Comparison of ENCODE assay signal across 28 cellular contexts in the genomic region with DNA sequence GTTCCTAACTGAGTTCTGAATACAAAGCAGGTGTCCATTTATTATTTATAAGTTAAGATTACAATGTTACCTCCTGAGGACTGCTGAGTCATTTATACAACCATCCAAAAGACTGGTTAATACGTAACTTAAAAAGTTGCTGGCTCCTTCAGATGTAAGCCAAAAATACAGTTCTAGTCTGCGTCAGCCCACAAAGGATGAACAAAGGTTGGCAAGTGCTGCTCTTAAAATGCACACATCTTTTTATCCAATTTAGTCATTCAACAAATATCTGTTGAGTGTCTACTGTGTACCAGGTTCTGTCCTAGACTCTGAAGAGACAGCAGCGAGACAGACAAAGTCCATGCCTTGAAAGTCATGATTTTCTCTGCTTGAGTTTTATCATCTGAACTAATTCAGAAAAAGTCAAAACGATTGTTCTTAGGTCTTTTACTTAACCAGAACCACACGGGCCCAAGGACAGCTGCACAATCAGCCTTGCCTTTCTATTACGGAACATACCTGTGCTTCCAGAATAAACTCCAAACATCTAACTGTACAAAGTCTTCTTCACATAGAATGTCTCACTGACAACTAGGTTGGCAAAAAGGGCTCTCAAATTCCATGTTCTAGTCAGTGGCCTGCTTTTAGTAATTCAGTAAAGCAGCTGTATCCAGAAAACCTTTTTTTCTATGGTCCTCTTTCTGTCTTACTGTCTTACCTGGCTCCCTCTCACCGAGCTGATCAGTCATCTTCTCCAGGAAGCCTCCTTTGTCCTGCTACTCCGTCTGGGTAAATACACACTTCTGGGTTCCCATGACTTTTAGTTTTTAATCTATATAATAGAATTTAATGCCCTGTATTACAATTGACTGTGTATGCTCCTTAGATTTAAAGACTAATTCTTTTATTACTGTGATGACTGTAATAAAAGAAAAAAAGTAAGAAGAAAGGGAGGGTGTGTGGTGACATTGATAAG. TPM values are rescaled to one million over a fixed set of nuclear protein-coding genes. Genes with fewer than 3 reads are reported as not detected.
DNase-seq lines count a peak whose midpoint lies in the region; ATAC-seq and TF ChIP-seq lines count a peak whose summit lies in the region.
"Had no signal": no experiment of that assay in that cellular context is flagged by ENCODE, and none has a peak within 500 bp of the region (broad histone marks: within the 10 kb centered on the region; RNA-seq: fewer than 3 reads in every experiment).

No MANE protein-coding gene starts in this region.

- H3K27ac Mint-ChIP-seq in Caco-2 (ENCODE audit: unreplicated experiment): peak overlapping the region; percentile 59
- H3K27ac Mint-ChIP-seq: activated CD4-positive, alpha-beta T cell treated with anti-CD3 and anti-CD28 coated beads, Interleukin-2, amount 10 ng/mL, durations not matched to agents 24 days and 14 days; activated CD8-positive, alpha-beta memory T cell treated with anti-CD3 and anti-CD28 coated beads, Interleukin-2, amount 10 ng/mL, durations not matched to agents 7 days and 5 days; activated naive CD4-positive, alpha-beta T cell treated with anti-CD3 and anti-CD28 coated beads, Interleukin-2, amount 10 ng/mL, durations not matched to agents 7 days and 5 days; naive B cell had no signal

- H3K9me3 ChIP-seq in Caco-2 (no peaks in the 10 kb centered on the region), mucosa of descending colon (no peaks in the 10 kb centered on the region)
- H3K9me3 ChIP-seq in effector memory CD4-positive, alpha-beta T cell (ENCODE audit: control insufficient read depth, low read length): no peaks in the 10 kb centered on the region
- H3K9me3 ChIP-seq: BLaER1, SK-N-SH, spleen, thyroid gland had no signal

- TSS peak; percentile 63 for BruUV-seq in Caco-2 (replicated peaks; lab: Mats Ljungman, UMichigan)

- peaks cover 16% of the 10 kb centered on the region for H3K4me1 Mint-ChIP-seq in Caco-2 (ENCODE audit: low read depth, unreplicated experiment)
- H3K4me1 Mint-ChIP-seq: activated CD8-positive, alpha-beta memory T cell treated with anti-CD3 and anti-CD28 coated beads, Interleukin-2, amount 10 ng/mL, durations not matched to agents 7 days and 5 days; activated naive CD4-positive, alpha-beta T cell treated with anti-CD3 and anti-CD28 coated beads, Interleukin-2, amount 10 ng/mL, durations not matched to agents 7 days and 5 days had no signal

- no peak overlapping the region for H3K4me3 Mint-ChIP-seq in Caco-2 (ENCODE audit: unreplicated experiment)
- H3K4me3 Mint-ChIP-seq: activated CD4-positive, alpha-beta T cell treated with anti-CD3 and anti-CD28 coated beads, Interleukin-2, amount 10 ng/mL, durations not matched to agents 24 days and 14 days; activated CD8-positive, alpha-beta memory T cell treated with anti-CD3 and anti-CD28 coated beads, Interleukin-2, amount 10 ng/mL, durations not matched to agents 7 days and 5 days; activated naive CD4-positive, alpha-beta T cell treated with anti-CD3 and anti-CD28 coated beads, Interleukin-2, amount 10 ng/mL, durations not matched to agents 7 days and 5 days; naive B cell had no signal

- CTCF ChIA-PET in Caco-2 (lab: Charles Lee): no interaction called here

- H3K9me3 Mint-ChIP-seq in Caco-2 (ENCODE audit: unreplicated experiment): no peaks in the 10 kb centered on the region
- H3K9me3 Mint-ChIP-seq: activated CD4-positive, alpha-beta T cell treated with anti-CD3 and anti-CD28 coated beads, Interleukin-2, amount 10 ng/mL, durations not matched to agents 24 days and 14 days; activated naive CD4-positive, alpha-beta T cell treated with anti-CD3 and anti-CD28 coated beads, Interleukin-2, amount 10 ng/mL, durations not matched to agents 7 days and 5 days; naive B cell had no signal

- H3K36me3 ChIP-seq in Caco-2 (ENCODE audit: control insufficient read depth, insufficient read depth, low read length) (no peaks in the 10 kb centered on the region), mucosa of descending colon (ENCODE audit: low read depth) (no peaks in the 10 kb centered on the region)
- H3K36me3 ChIP-seq in effector memory CD4-positive, alpha-beta T cell (ENCODE audit: control insufficient read depth, insufficient read depth, low read length): no peaks in the 10 kb centered on the region
- H3K36me3 ChIP-seq: BLaER1, cardiac muscle cell, spleen, thyroid gland had no signal

- H3K4me1 ChIP-seq in Caco-2: peaks cover 38% of the 10 kb centered on the region
- H3K4me1 ChIP-seq in mucosa of descending colon (ENCODE audit: low read depth): peaks cover 8% of the 10 kb centered on the region
- H3K4me1 ChIP-seq in effector memory CD4-positive, alpha-beta T cell (ENCODE audit: control insufficient read depth, insufficient read depth, low read length, poor library complexity, severe bottlenecking): no peaks in the 10 kb centered on the region
- H3K4me1 ChIP-seq: BLaER1 had no signal

- intact Hi-C loops in Caco-2 (cut with micrococcal nuclease; ENCODE audit: unreplicated experiment) (no loop called here), mucosa of descending colon (cut with DNase I, micrococcal nuclease) (no loop called here)

- H3K27me3 Mint-ChIP-seq in Caco-2 (ENCODE audit: insufficient read depth, unreplicated experiment): no peaks in the 10 kb centered on the region

- H3K27ac ChIP-seq in effector memory CD4-positive, alpha-beta T cell (ENCODE audit: insufficient read depth, low read length, poor library complexity, severe bottlenecking): no peak overlapping the region
- H3K27ac ChIP-seq: BLaER1, cardiac muscle cell, spleen, thyroid gland had no signal

- no peaks in the 10 kb centered on the region for H3K27me3 ChIP-seq in Caco-2 (replicated peaks; ENCODE audit: control insufficient read depth, insufficient read depth, low read length)
- H3K27me3 ChIP-seq in effector memory CD4-positive, alpha-beta T cell (replicated peaks; ENCODE audit: control insufficient read depth, insufficient read depth, low read length, poor library complexity, severe bottlenecking): no peaks in the 10 kb centered on the region
- H3K27me3 ChIP-seq: BLaER1, cardiac muscle cell, spleen, thyroid gland had no signal

- H3K4me3 ChIP-seq in Caco-2 (ENCODE audit: low read depth, low read length) (no peak overlapping the region), fibroblast of the aortic adventitia (ENCODE audit: low read depth, low read length) (no peak overlapping the region), mucosa of descending colon (no peak overlapping the region)
- H3K4me3 ChIP-seq in effector memory CD4-positive, alpha-beta T cell (ENCODE audit: insufficient read depth, low read depth, low read length, poor library complexity, severe bottlenecking): no peak overlapping the region
- H3K4me3 ChIP-seq: BLaER1, cardiac muscle cell, spleen, thyroid gland had no signal

- H3K36me3 Mint-ChIP-seq in Caco-2 (ENCODE audit: insufficient read depth, unreplicated experiment): peaks cover 12% of the 10 kb centered on the region
- H3K36me3 Mint-ChIP-seq: activated CD8-positive, alpha-beta memory T cell treated with anti-CD3 and anti-CD28 coated beads, Interleukin-2, amount 10 ng/mL, durations not matched to agents 7 days and 5 days; activated naive CD4-positive, alpha-beta T cell treated with anti-CD3 and anti-CD28 coated beads, Interleukin-2, amount 10 ng/mL, durations not matched to agents 7 days and 5 days; naive B cell had no signal

- POLR2A ChIA-PET in Caco-2 (lab: Charles Lee): interaction anchor here (0.6 kb wide), 1 partner anchor 175 kb away, joined by 3 read pairs; no protein-coding TSS in a partner anchor

- DNase-seq in Caco-2 (peak in 1 of 2 experiments; percentile 14), fibroblast of the aortic adventitia (ENCODE audit: low read depth) (peak; percentile 61), mucosa of descending colon (no peak), NCI-H2227 (lab: John Stamatoyannopoulos, UW; ENCODE audit: unreplicated experiment) (no peak)
- DNase-seq in effector memory CD4-positive, alpha-beta T cell: no peak
- no peak for DNase-seq in stimulated activated CD4-positive, alpha-beta T cell treated with anti-CD3 and anti-CD28 coated beads, Interleukin-4, amount 100 ng/mL, for 1 hour
- DNase-seq: activated CD4-positive, alpha-beta T cell treated with anti-CD3 and anti-CD28 coated beads, Interleukin-2, amount 10 ng/mL, durations not matched to agents 24 days and 14 days; activated CD8-positive, alpha-beta memory T cell treated with anti-CD3 and anti-CD28 coated beads, Interleukin-2, amount 10 ng/mL, durations not matched to agents 7 days and 5 days; activated naive CD4-positive, alpha-beta T cell treated with anti-CD3 and anti-CD28 coated beads, Interleukin-2, amount 10 ng/mL, durations not matched to agents 7 days and 5 days; amygdala; dermis blood vessel endothelial cell; mammary epithelial cell; naive B cell; NCI-H1092 treated with DMSO at 0.1 percent for 48 hours; NCI-H1930; NCI-H446; occipital lobe; RPMI8226; SK-N-SH; spleen; stimulated activated CD4-positive, alpha-beta T cell treated with anti-CD3 and anti-CD28 coated beads, Interleukin-4, amount 100 ng/mL, for 24 hours; stimulated activated naive CD8-positive, alpha-beta T cell treated with anti-CD3 and anti-CD28 coated beads, Interleukin-15, Interleukin-2, amounts not matched to agents 100 U/mL and 50 U/mL, for 24 hours; T-helper 2 cell; thyroid gland had no signal

- TF ChIP-seq CTCF in Caco-2 (IDR thresholded peaks at IDR 0.05; ENCODE audit: insufficient read depth in 1 of 2, low read depth in 1 of 2, low read length in 1 of 2, severe bottlenecking in 1 of 2, unreplicated experiment in 1 of 2) (no peak), fibroblast of the aortic adventitia (IDR thresholded peaks at IDR 0.05; ENCODE audit: insufficient read depth, low read length) (no peak), mucosa of descending colon (IDR thresholded peaks at IDR 0.05) (no peak)

- ATAC-seq in HG03354 (IDR thresholded peaks at IDR 0.05; ENCODE audit: poor library complexity, severe bottlenecking, unreplicated experiment): peak; percentile 69
- ATAC-seq in mucosa of descending colon: peak; percentile 86
- ATAC-seq in GM18502 (IDR thresholded peaks at IDR 0.05; ENCODE audit: poor library complexity, unreplicated experiment): no peak
- ATAC-seq: activated CD8-positive, alpha-beta memory T cell treated with anti-CD3 and anti-CD28 coated beads, Interleukin-2, amount 10 ng/mL, durations not matched to agents 7 days and 5 days; stimulated activated naive CD8-positive, alpha-beta T cell treated with anti-CD3 and anti-CD28 coated beads, Interleukin-15, Interleukin-2, amounts not matched to agents 100 U/mL and 50 U/mL, for 24 hours had no signal

RNA-seq across cellular contexts. Expression of gene CNN3, which starts 15.5 kb away (rescaled TPM):
- total RNA-seq in Caco-2 (2022): 286 and 329 TPM in 2 replicates
- total RNA-seq in fibroblast of the aortic adventitia (ENCODE audit: low replicate concordance): 211 and 318 TPM in 2 replicates
- total RNA-seq in mucosa of descending colon: 100 to 1,000 TPM in 2 of 3 donors, 10 to 100 TPM in 1; 61.3 to 165 (median 129) TPM
